Comparison of ENCODE assay signal across 15 cellular contexts in the genomic region with DNA sequence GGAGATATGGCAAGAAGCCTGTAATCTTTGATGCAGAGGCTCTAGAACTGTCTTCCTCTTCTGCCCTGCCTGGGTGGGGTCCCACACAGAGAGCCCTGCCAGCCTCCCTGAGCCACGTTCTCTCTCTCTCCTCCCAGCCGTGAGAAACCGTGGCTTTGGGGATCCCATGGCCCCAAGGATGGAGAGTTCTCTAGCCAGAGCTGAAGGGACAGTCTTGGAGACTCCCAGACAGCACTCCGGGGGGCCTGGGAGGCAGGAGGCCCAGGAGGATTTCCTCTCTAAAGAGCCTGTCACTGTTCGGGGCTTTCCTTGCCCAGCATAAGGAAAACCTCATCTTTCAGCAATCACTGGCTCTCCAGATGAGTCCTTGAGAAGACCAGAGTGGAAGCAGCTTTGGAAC.
DNase-seq lines count a peak whose midpoint lies in the region; ATAC-seq, FAIRE-seq and TF ChIP-seq lines count a peak whose summit lies in the region.
"Had no signal": no experiment of that assay in that cellular context is flagged by ENCODE, and none has a peak within 500 bp of the region (broad histone marks: within the 10 kb centered on the region; RNA-seq: fewer than 3 reads in every experiment).

No MANE protein-coding gene starts in this region.

- no peaks in the 10 kb centered on the region for H3K9me1 ChIP-seq in endothelial cell of umbilical vein (replicated peaks; ENCODE audit: control insufficient read depth, extremely low read depth, insufficient read depth, low read length)

- H3K36me3 Mint-ChIP-seq in progenitor cell of endocrine pancreas (ENCODE audit: insufficient read depth), result peaks cover 6% of the 10 kb centered on the region

- H3K4me2 ChIP-seq in endothelial cell of umbilical vein (ENCODE audit: insufficient read depth, low read length) (no peak overlapping the region), parathyroid adenoma (ENCODE audit: low read length) (no peak overlapping the region)
- H3K4me2 ChIP-seq: A549, KMS-11 had no signal

- H3K27ac ChIP-seq in left ventricle myocardium inferior (replicated peaks), result peak overlapping the region; percentile 98
- H3K27ac ChIP-seq in endothelial cell of umbilical vein (ENCODE audit: insufficient read depth, low read depth, low read length), result peak overlapping the region; percentile 90
- H3K27ac ChIP-seq in parathyroid adenoma, result peak overlapping the region; percentile 44
- peak overlapping the region; percentile 0 for H3K27ac ChIP-seq in urinary bladder (ENCODE audit: low read depth)
- H3K27ac ChIP-seq: A549, KMS-11 had no signal

- H2AFZ ChIP-seq in endothelial cell of umbilical vein (ENCODE audit: low read depth, low read length) (peak overlapping the region; percentile 72), parathyroid adenoma (no peak overlapping the region)

- intact Hi-C loops in left ventricle myocardium inferior (cut with micrococcal nuclease) (loop anchor here (10.0 kb wide), 1 partner anchor 53 kb away; no protein-coding TSS in a partner anchor), Right ventricle myocardium inferior (cut with DNase I) (no loop called here), endothelial cell of umbilical vein (cut with micrococcal nuclease) (loop anchor here (2.0 kb wide), 3 partner anchors 43 to 697 kb away; no protein-coding TSS in a partner anchor)

- 49% methylated on average over 5 of the region's 5 CpGs for WGBS in urinary bladder

- H3K27me3 ChIP-seq in left ventricle myocardium inferior (ENCODE audit: low read depth) (no peaks in the 10 kb centered on the region), endothelial cell of umbilical vein (ENCODE audit: control insufficient read depth in 2 of 2, insufficient read depth in 2 of 2, low read length in 2 of 2) (no peaks in the 10 kb centered on the region), parathyroid adenoma (ENCODE audit: control insufficient read depth, insufficient read depth, low read length) (no peaks in the 10 kb centered on the region)

- H3K9me3 Mint-ChIP-seq in progenitor cell of endocrine pancreas (ENCODE audit: low read depth), result peaks cover 6% of the 10 kb centered on the region

- DNase-seq in left ventricle myocardium inferior (no peak), Right ventricle myocardium inferior (ENCODE audit: missing footprints) (no peak), endothelial cell of umbilical vein (ENCODE audit: low read depth, low spot score) (peak; percentile 63), progenitor cell of endocrine pancreas (ENCODE audit: low spot score, unreplicated experiment) (no peak)
- DNase-seq: activated CD4-positive, alpha-beta memory T cell treated with anti-CD3 and anti-CD28 coated beads, Interleukin-2, amount 10 ng/mL, durations not matched to agents 7 days and 5 days; central memory CD4-positive, alpha-beta T cell; mucosa of descending colon; NCI-H1436 treated with DMSO at 0.1 percent for 48 hours; NCI-H524 had no signal

- H3K4me3 ChIP-seq in left ventricle myocardium inferior (no peak overlapping the region), endothelial cell of umbilical vein (replicated peaks in 1 of 3; ENCODE audit: insufficient read depth in 1 of 3, low read depth in 1 of 3, low read length in 3 of 3) (no peak overlapping the region), parathyroid adenoma (ENCODE audit: low read depth, low read length) (no peak overlapping the region), urinary bladder (ENCODE audit: low read depth, low read length) (no peak overlapping the region)
- H3K4me3 ChIP-seq: A549, mucosa of descending colon had no signal

- dilution Hi-C loops in endothelial cell of umbilical vein (cut with MboI; ENCODE audit: extremely low pct_ligation_motif_present, low sequenced_read_pairs), result no loop called here

- no peaks in the 10 kb centered on the region for H4K20me1 ChIP-seq in endothelial cell of umbilical vein (replicated peaks; ENCODE audit: control insufficient read depth, extremely low read depth, insufficient read depth, low read length)

- H3K36me3 ChIP-seq in left ventricle myocardium inferior (no peaks in the 10 kb centered on the region), endothelial cell of umbilical vein (ENCODE audit: control insufficient read depth in 2 of 2, extremely low read depth in 1 of 2, insufficient read depth in 2 of 2, low read length in 2 of 2) (no peaks in the 10 kb centered on the region), parathyroid adenoma (ENCODE audit: control insufficient read depth, insufficient read depth, low read length) (no peaks in the 10 kb centered on the region), urinary bladder (ENCODE audit: insufficient read depth) (no peaks in the 10 kb centered on the region)

- no peak for ATAC-seq in Right ventricle myocardium inferior
- no peak for ATAC-seq in HG02981 (IDR thresholded peaks at IDR 0.05; ENCODE audit: unreplicated experiment)
- ATAC-seq in GM18861 (IDR thresholded peaks at IDR 0.05; ENCODE audit: unreplicated experiment), result no peak
- ATAC-seq: A549, mucosa of descending colon had no signal

- H3K27ac Mint-ChIP-seq in progenitor cell of endocrine pancreas, result no peak overlapping the region
- H3K27ac Mint-ChIP-seq: activated CD4-positive, alpha-beta memory T cell treated with anti-CD3 and anti-CD28 coated beads, Interleukin-2, amount 10 ng/mL, durations not matched to agents 7 days and 5 days had no signal

- H3K4me3 Mint-ChIP-seq in progenitor cell of endocrine pancreas (ENCODE audit: low read depth), result no peak overlapping the region
- H3K4me3 Mint-ChIP-seq: activated CD4-positive, alpha-beta memory T cell treated with anti-CD3 and anti-CD28 coated beads, Interleukin-2, amount 10 ng/mL, durations not matched to agents 7 days and 5 days had no signal

- peaks cover 5% of the 10 kb centered on the region for H3K9me3 ChIP-seq in left ventricle myocardium inferior (replicated peaks)
- no peaks in the 10 kb centered on the region for H3K9me3 ChIP-seq in endothelial cell of umbilical vein (replicated peaks; ENCODE audit: control insufficient read depth, insufficient read depth, low read length)
- no peaks in the 10 kb centered on the region for H3K9me3 ChIP-seq in parathyroid adenoma (ENCODE audit: control insufficient read depth, low read length)
- H3K9me3 ChIP-seq: mucosa of descending colon had no signal

- BruUV-seq in endothelial cell of umbilical vein (replicated peaks; lab: Mats Ljungman, UMichigan), result no TSS peak

- no peak for FAIRE-seq in endothelial cell of umbilical vein (lab: Jason Lieb, UNC)
- FAIRE-seq: A549 had no signal

- H3K4me1 Mint-ChIP-seq in progenitor cell of endocrine pancreas (ENCODE audit: low read depth), result no peaks in the 10 kb centered on the region

- peaks cover 77% of the 10 kb centered on the region for H3K4me1 ChIP-seq in left ventricle myocardium inferior
- peaks cover 68% of the 10 kb centered on the region for H3K4me1 ChIP-seq in endothelial cell of umbilical vein (ENCODE audit: control insufficient read depth, extremely low read depth, insufficient read depth, low read length)
- H3K4me1 ChIP-seq in parathyroid adenoma, result no peaks in the 10 kb centered on the region
- peaks cover 2% of the 10 kb centered on the region for H3K4me1 ChIP-seq in urinary bladder (ENCODE audit: insufficient read depth)
- H3K4me1 ChIP-seq: A549 had no signal

- H3K27me3 Mint-ChIP-seq in progenitor cell of endocrine pancreas, result no peaks in the 10 kb centered on the region
- H3K27me3 Mint-ChIP-seq: activated CD4-positive, alpha-beta memory T cell treated with anti-CD3 and anti-CD28 coated beads, Interleukin-2, amount 10 ng/mL, durations not matched to agents 7 days and 5 days had no signal

- no peak for TF ChIP-seq CTCF in left ventricle myocardium inferior (IDR thresholded peaks at IDR 0.05; ENCODE audit: borderline replicate concordance)
- no peak for TF ChIP-seq CTCF in endothelial cell of umbilical vein (IDR thresholded peaks at IDR 0.05; ENCODE audit: extremely low read depth in 1 of 2, insufficient read depth in 1 of 2, low read depth in 1 of 2, low read length in 2 of 2)
- TF ChIP-seq CTCF in parathyroid adenoma (IDR thresholded peaks at IDR 0.05), result no peak
- no peak for TF ChIP-seq CTCF in progenitor cell of endocrine pancreas (IDR thresholded peaks at IDR 0.05; ENCODE audit: unreplicated experiment)

- POLR2A ChIA-PET in endothelial cell of umbilical vein (lab: Charles Lee), result no interaction called here

- H3K79me2 ChIP-seq in endothelial cell of umbilical vein (ENCODE audit: control insufficient read depth, insufficient read depth, low read length) (no peaks in the 10 kb centered on the region), parathyroid adenoma (no peaks in the 10 kb centered on the region)

- peak overlapping the region; percentile 6 for H3K9ac ChIP-seq in endothelial cell of umbilical vein (replicated peaks; ENCODE audit: extremely low read depth, insufficient read depth, low read length)
- no peak overlapping the region for H3K9ac ChIP-seq in parathyroid adenoma
- H3K9ac ChIP-seq: KMS-11 had no signal

- no peak for TF ChIP-seq POLR2A in endothelial cell of umbilical vein (IDR thresholded peaks at IDR 0.05; ENCODE audit: low read depth, low read length)

- CTCF ChIA-PET in endothelial cell of umbilical vein (lab: Charles Lee), result interaction anchor here (1.2 kb wide), 1 partner anchor 54 kb away, joined by 3 read pairs; no protein-coding TSS in a partner anchor

TF ChIP-seq in endothelial cell of umbilical vein, 7 proteins besides CTCF, POLR2A, EP300 and RAD21:
- TF ChIP-seq MYC (IDR thresholded peaks at IDR 0.05; ENCODE audit: low read depth, low read length) (no peak), JUN (IDR thresholded peaks at IDR 0.05; ENCODE audit: borderline replicate concordance, insufficient read depth, insufficient read length, low read depth) (no peak), FOS (IDR thresholded peaks at IDR 0.05; ENCODE audit: borderline replicate concordance, insufficient read depth, low read length) (no peak), EZH2 (IDR thresholded peaks at IDR 0.05; ENCODE audit: borderline replicate concordance, low read depth, low read length, severe bottlenecking) (no peak), POLR2AphosphoS5 (IDR thresholded peaks at IDR 0.05; ENCODE audit: insufficient read depth, low read depth, low read length) (no peak), GATA2 (IDR thresholded peaks at IDR 0.05; ENCODE audit: insufficient read depth, insufficient read length, low read depth, low read length) (no peak)
- TF ChIP-seq, protein P1, sequence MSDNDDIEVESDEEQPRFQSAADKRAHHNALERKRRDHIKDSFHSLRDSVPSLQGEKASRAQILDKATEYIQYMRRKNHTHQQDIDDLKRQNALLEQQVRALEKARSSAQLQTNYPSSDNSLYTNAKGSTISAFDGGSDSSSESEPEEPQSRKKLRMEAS (IDR thresholded peaks at IDR 0.05; ENCODE audit: insufficient read depth, insufficient read length), result no peak

Comparison
In these comparisons a context has a peak if more than half of its experiments do, and no peak if none do; other contexts are left out.
1. H3K27ac ChIP-seq: peak in every context shown above with its lines; median percentile 98 in left ventricle myocardium inferior; 90 in endothelial cell of umbilical vein; 44 in parathyroid adenoma; 0 in urinary bladder.